Comparison of ENCODE assay signal across 15 cellular contexts in the genomic region with DNA sequence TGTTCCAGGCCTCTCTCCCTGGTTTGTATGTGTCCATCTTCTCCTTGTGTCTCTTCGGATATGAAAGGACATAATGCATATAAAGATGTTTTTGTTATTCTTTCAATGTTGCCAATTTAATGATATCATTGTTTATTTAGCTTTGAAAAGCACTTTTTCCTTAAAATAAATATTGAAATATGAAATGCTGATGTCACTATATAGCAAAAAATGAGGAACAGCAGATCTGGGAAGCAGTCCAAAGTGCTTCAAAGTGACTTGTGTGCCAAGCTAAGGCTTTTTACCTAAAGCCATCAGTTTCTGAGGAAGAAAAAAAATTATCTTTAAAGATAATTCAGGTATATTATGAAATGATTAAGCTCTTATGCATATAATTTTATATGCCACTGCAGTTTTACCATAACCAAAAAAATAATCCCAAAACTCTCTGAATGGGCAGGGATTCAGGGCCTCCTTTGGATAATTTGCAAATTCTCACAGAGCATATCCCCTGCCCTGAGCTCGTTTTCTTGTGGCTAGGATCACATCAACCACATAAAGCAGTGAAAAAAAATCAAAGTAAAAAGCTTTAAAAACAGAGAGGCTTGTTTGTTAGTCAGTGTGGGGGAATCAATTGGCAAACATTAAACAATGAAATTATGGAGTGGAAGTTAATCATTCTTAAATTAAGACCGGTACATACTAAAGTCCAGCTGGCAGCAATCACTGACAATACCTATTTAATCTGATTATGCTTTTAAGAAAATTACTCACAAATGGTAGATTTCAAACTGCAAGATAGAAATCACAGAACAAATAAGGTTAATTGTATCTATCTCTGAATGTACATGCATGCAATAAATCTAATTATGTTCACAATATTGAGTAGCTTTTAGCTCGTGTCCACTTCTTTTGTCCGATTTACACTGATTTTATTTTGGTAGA.
DNase-seq lines count a peak whose midpoint lies in the region; ATAC-seq and TF ChIP-seq lines count a peak whose summit lies in the region.
"Had no signal": no experiment of that assay in that cellular context is flagged by ENCODE, and none has a peak within 500 bp of the region (broad histone marks: within the 10 kb centered on the region; RNA-seq: fewer than 3 reads in every experiment).

No MANE protein-coding gene starts in this region.

- no peak overlapping the region for H3K4me3 Mint-ChIP-seq in Caco-2 (ENCODE audit: unreplicated experiment)
- H3K4me3 Mint-ChIP-seq: activated CD4-positive, alpha-beta memory T cell treated with anti-CD3 and anti-CD28 coated beads for 36 hours; central memory CD8-positive, alpha-beta T cell; GM23338 had no signal

- POLR2A ChIA-PET in Caco-2 (lab: Charles Lee) (no interaction called here), HEK293T (lab: Yijun Ruan, JAX) (no interaction called here)

- TF ChIP-seq CTCF in Caco-2 (IDR thresholded peaks at IDR 0.05; ENCODE audit: insufficient read depth in 1 of 2, low read depth in 1 of 2, low read length in 1 of 2, severe bottlenecking in 1 of 2, unreplicated experiment in 1 of 2), result no peak

- no peaks in the 10 kb centered on the region for H3K27me3 ChIP-seq in Caco-2 (replicated peaks; ENCODE audit: control insufficient read depth, insufficient read depth, low read length)

- H3K36me3 ChIP-seq in Caco-2 (ENCODE audit: control insufficient read depth, insufficient read depth, low read length), result no peaks in the 10 kb centered on the region
- H3K36me3 ChIP-seq: thoracic aorta had no signal

- H3K9me3 Mint-ChIP-seq in Caco-2 (ENCODE audit: unreplicated experiment), result no peaks in the 10 kb centered on the region

- ATAC-seq in GM18873 (IDR thresholded peaks at IDR 0.05; ENCODE audit: low FRiP score, unreplicated experiment), result no peak
- ATAC-seq: GM23338 had no signal

- H3K9me3 ChIP-seq in Caco-2, result no peaks in the 10 kb centered on the region
- H3K9me3 ChIP-seq: thoracic aorta had no signal

- no TSS peak for BruUV-seq in Caco-2 (replicated peaks; lab: Mats Ljungman, UMichigan)

- H3K27me3 Mint-ChIP-seq in Caco-2 (ENCODE audit: insufficient read depth, unreplicated experiment), result no peaks in the 10 kb centered on the region
- H3K27me3 Mint-ChIP-seq: activated CD4-positive, alpha-beta memory T cell treated with anti-CD3 and anti-CD28 coated beads for 36 hours; central memory CD8-positive, alpha-beta T cell had no signal

- no peaks in the 10 kb centered on the region for H3K4me1 Mint-ChIP-seq in Caco-2 (ENCODE audit: low read depth, unreplicated experiment)
- H3K4me1 Mint-ChIP-seq: central memory CD8-positive, alpha-beta T cell; GM23338 had no signal

- H3K4me1 ChIP-seq in Caco-2, result no peaks in the 10 kb centered on the region

- CTCF ChIA-PET in Caco-2 (lab: Charles Lee) (no interaction called here), HEK293T (lab: Yijun Ruan, JAX) (no interaction called here)

- DNase-seq in Kasumi-1 (lab: John Stamatoyannopoulos, UW) (peak; percentile 23 to 27), NCI-H2081 treated with DMSO at 0.1 percent for 48 hours (lab: John Stamatoyannopoulos, UW) (peak; percentile 97), amniotic epithelial cell (ENCODE audit: low read depth) (peak; percentile 3), mucosa of gallbladder (ENCODE audit: low spot score) (peak; percentile 35), Caco-2 (no peak), HEK293T (ENCODE audit: extremely low spot score) (no peak), pons (ENCODE audit: low spot score) (no peak)
- DNase-seq: activated CD4-positive, alpha-beta memory T cell treated with anti-CD3 and anti-CD28 coated beads for 36 hours; activated gamma-delta T cell treated with Interleukin-2 at 50 U/mL for 16 hours; nucleus accumbens had no signal

- intact Hi-C loops in Caco-2 (cut with micrococcal nuclease; ENCODE audit: unreplicated experiment), result no loop called here

- H3K4me3 ChIP-seq in Caco-2 (ENCODE audit: low read depth, low read length), result no peak overlapping the region
- H3K4me3 ChIP-seq: GM23338, lung, thoracic aorta had no signal

- H3K36me3 Mint-ChIP-seq in Caco-2 (ENCODE audit: insufficient read depth, unreplicated experiment), result no peaks in the 10 kb centered on the region
- H3K36me3 Mint-ChIP-seq: activated CD4-positive, alpha-beta memory T cell treated with anti-CD3 and anti-CD28 coated beads for 36 hours had no signal

- no peak overlapping the region for H3K27ac Mint-ChIP-seq in Caco-2 (ENCODE audit: unreplicated experiment)
- H3K27ac Mint-ChIP-seq: activated CD4-positive, alpha-beta memory T cell treated with anti-CD3 and anti-CD28 coated beads for 36 hours; GM23338 had no signal

TF ChIP-seq in HEK293T, 16 proteins besides CTCF, POLR2A, EP300 and RAD21:
- TF ChIP-seq FOXA1 (IDR thresholded peaks at IDR 0.05) (no peak), CTBP1 (IDR thresholded peaks at IDR 0.05; ENCODE audit: borderline replicate concordance) (no peak)

Comparison
In these comparisons a context has a peak if more than half of its experiments do, and no peak if none do; other contexts are left out.
1. DNase-seq: peak in Kasumi-1 (2 of 2), NCI-H2081 treated with DMSO at 0.1 percent for 48 hours (single experiment), amniotic epithelial cell (single experiment) and mucosa of gallbladder (single experiment); none in Caco-2 (0 of 2), HEK293T (single experiment) and pons (single experiment).